1 cellular context compared by ENCODE assay signal in the genomic region with DNA sequence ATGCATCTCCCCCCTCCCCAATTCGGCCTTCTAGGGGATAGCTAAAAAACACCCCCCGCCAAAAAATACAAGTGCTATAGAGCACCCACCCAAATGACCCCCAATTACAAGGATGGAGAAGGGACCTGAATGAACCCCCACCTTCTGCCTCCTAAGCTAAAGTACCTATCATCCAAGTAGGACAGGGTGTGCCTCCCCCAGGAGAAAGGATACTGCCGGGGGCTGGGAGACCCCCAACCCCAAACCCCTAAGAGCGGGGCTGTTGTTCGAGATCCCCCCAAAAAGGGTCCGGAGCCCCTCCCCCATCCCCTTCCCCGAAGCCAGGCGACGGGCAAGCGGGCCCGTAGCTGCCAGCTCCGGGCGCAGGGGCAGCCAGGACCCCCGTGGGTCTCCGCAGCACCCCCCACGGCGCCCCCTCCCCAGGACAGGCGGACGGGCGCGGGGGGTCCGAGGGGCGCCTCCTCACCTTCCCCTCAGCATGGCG.
A peak's percentile ranks its signal among the peaks of the same experiment; 100 is the strongest.
TF ChIP-seq lines count a peak whose summit lies in the region.

No MANE protein-coding gene starts in this region.

TF ChIP-seq in HepG2, 621 proteins besides CTCF, POLR2A, EP300 and RAD21 (continued from another document):
- no peak for TF ChIP-seq HNF1A (IDR thresholded peaks at IDR 0.05; ENCODE audit: low read depth)
- no peak for TF ChIP-seq HNF1A (CRISPR knock-in tag; IDR thresholded peaks at IDR 0.05; ENCODE audit: borderline replicate concordance)
- TF ChIP-seq ZFP62 (CRISPR knock-in tag; IDR thresholded peaks at IDR 0.05) = no peak
- peak; percentile 27; the same call in 1 of the 2 replicates for TF ChIP-seq ZNF225 (CRISPR knock-in tag; IDR thresholded peaks at IDR 0.05)
- TF ChIP-seq PHF5A (CRISPR knock-in tag; IDR thresholded peaks at IDR 0.05; ENCODE audit: low read depth, unreplicated experiment) = no peak
- 0 out of 2 replicates have a peak, but pooled peaks have one; percentile 44 for TF ChIP-seq ZNF564 (CRISPR knock-in tag; IDR thresholded peaks at IDR 0.05)
- TF ChIP-seq ZNF772 (CRISPR knock-in tag; IDR thresholded peaks at IDR 0.05) = no peak; the same call in 1 of the 2 replicates
- no peak for TF ChIP-seq ZXDC (CRISPR knock-in tag; IDR thresholded peaks at IDR 0.05)
- TF ChIP-seq ZNF354B (CRISPR knock-in tag; IDR thresholded peaks at IDR 0.05) = no peak
- TF ChIP-seq ZNF260 (CRISPR knock-in tag; IDR thresholded peaks at IDR 0.05; ENCODE audit: borderline replicate concordance, low read depth) = no peak
- peak; percentile 59; the same call in 1 of the 2 replicates for TF ChIP-seq E2F1 (CRISPR knock-in tag; IDR thresholded peaks at IDR 0.05)
- TF ChIP-seq AFF4 (CRISPR knock-in tag; IDR thresholded peaks at IDR 0.05) = 0 out of 2 replicates have a peak, but pooled peaks have one; percentile 30
- no peak for TF ChIP-seq KDM2A (CRISPR knock-in tag; IDR thresholded peaks at IDR 0.05; ENCODE audit: borderline replicate concordance, low read depth)
- TF ChIP-seq ESRRA (CRISPR knock-in tag; IDR thresholded peaks at IDR 0.05; ENCODE audit: low read depth) = no peak
- TF ChIP-seq PITX1 (CRISPR knock-in tag; IDR thresholded peaks at IDR 0.05) = no peak
- TF ChIP-seq, protein P1, sequence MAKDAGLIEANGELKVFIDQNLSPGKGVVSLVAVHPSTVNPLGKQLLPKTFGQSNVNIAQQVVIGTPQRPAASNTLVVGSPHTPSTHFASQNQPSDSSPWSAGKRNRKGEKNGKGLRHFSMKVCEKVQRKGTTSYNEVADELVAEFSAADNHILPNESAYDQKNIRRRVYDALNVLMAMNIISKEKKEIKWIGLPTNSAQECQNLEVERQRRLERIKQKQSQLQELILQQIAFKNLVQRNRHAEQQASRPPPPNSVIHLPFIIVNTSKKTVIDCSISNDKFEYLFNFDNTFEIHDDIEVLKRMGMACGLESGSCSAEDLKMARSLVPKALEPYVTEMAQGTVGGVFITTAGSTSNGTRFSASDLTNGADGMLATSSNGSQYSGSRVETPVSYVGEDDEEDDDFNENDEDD (CRISPR knock-in tag; IDR thresholded peaks at IDR 0.05; ENCODE audit: borderline replicate concordance) = no peak
- no peak for TF ChIP-seq ZFY (CRISPR knock-in tag; IDR thresholded peaks at IDR 0.05)
- no peak for TF ChIP-seq NONO (IDR thresholded peaks at IDR 0.05)
- TF ChIP-seq NONO (CRISPR knock-in tag; conservative IDR thresholded peaks at IDR 0.05) = peak; percentile 29; the same call in 1 of the 2 replicates
- no peak for TF ChIP-seq ZNF800 (CRISPR knock-in tag; IDR thresholded peaks at IDR 0.05)
- TF ChIP-seq ZNF484 (CRISPR knock-in tag; IDR thresholded peaks at IDR 0.05; ENCODE audit: borderline replicate concordance, low read depth) = no peak
- TF ChIP-seq ZNF431 (CRISPR knock-in tag; IDR thresholded peaks at IDR 0.05; ENCODE audit: borderline replicate concordance, low read depth) = no peak
- TF ChIP-seq HCFC1 (IDR thresholded peaks at IDR 0.05; ENCODE audit: low read depth, low read length) = no peak
- no peak for TF ChIP-seq ELF4 (CRISPR knock-in tag; IDR thresholded peaks at IDR 0.05; ENCODE audit: borderline replicate concordance)
- TF ChIP-seq NFYC (CRISPR knock-in tag; IDR thresholded peaks at IDR 0.05) = no peak
- no peak for TF ChIP-seq ZNF367 (CRISPR knock-in tag; IDR thresholded peaks at IDR 0.05; ENCODE audit: borderline replicate concordance)
- no peak for TF ChIP-seq CREB1 (IDR thresholded peaks at IDR 0.05)
- TF ChIP-seq CREB1 (CRISPR knock-in tag; IDR thresholded peaks at IDR 0.05) = no peak
- TF ChIP-seq ZNF878 (CRISPR knock-in tag; IDR thresholded peaks at IDR 0.05) = no peak
- no peak for TF ChIP-seq SNAI1 (CRISPR knock-in tag; IDR thresholded peaks at IDR 0.05; ENCODE audit: borderline replicate concordance)
- TF ChIP-seq TOE1 (CRISPR knock-in tag; IDR thresholded peaks at IDR 0.05) = no peak
- TF ChIP-seq SRF (IDR thresholded peaks at IDR 0.05; ENCODE audit: low read depth, low read length) = no peak
- no peak for TF ChIP-seq JARID2 (CRISPR knock-in tag; IDR thresholded peaks at IDR 0.05; ENCODE audit: insufficient replicate concordance)
- no peak; the same call in 1 of the 2 replicates for TF ChIP-seq KAT7 (CRISPR knock-in tag; IDR thresholded peaks at IDR 0.05; ENCODE audit: borderline replicate concordance)
- no peak for TF ChIP-seq CBX1 (IDR thresholded peaks at IDR 0.05; ENCODE audit: low read depth)
- TF ChIP-seq ZIK1 (CRISPR knock-in tag; IDR thresholded peaks at IDR 0.05; ENCODE audit: borderline replicate concordance, low read depth) = no peak
- TF ChIP-seq, protein P2, sequence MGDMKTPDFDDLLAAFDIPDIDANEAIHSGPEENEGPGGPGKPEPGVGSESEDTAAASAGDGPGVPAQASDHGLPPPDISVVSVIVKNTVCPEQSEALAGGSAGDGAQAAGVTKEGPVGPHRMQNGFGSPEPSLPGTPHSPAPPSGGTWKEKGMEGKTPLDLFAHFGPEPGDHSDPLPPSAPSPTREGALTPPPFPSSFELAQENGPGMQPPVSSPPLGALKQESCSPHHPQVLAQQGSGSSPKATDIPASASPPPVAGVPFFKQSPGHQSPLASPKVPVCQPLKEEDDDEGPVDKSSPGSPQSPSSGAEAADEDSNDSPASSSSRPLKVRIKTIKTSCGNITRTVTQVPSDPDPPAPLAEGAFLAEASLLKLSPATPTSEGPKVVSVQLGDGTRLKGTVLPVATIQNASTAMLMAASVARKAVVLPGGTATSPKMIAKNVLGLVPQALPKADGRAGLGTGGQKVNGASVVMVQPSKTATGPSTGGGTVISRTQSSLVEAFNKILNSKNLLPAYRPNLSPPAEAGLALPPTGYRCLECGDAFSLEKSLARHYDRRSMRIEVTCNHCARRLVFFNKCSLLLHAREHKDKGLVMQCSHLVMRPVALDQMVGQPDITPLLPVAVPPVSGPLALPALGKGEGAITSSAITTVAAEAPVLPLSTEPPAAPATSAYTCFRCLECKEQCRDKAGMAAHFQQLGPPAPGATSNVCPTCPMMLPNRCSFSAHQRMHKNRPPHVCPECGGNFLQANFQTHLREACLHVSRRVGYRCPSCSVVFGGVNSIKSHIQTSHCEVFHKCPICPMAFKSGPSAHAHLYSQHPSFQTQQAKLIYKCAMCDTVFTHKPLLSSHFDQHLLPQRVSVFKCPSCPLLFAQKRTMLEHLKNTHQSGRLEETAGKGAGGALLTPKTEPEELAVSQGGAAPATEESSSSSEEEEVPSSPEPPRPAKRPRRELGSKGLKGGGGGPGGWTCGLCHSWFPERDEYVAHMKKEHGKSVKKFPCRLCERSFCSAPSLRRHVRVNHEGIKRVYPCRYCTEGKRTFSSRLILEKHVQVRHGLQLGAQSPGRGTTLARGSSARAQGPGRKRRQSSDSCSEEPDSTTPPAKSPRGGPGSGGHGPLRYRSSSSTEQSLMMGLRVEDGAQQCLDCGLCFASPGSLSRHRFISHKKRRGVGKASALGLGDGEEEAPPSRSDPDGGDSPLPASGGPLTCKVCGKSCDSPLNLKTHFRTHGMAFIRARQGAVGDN (CRISPR knock-in tag; IDR thresholded peaks at IDR 0.05) = no peak
- no peak for TF ChIP-seq TBL1XR1 (IDR thresholded peaks at IDR 0.05; ENCODE audit: borderline replicate concordance, low read length, partially characterized antibody)
- TF ChIP-seq GATAD1 (CRISPR knock-in tag; IDR thresholded peaks at IDR 0.05) = no peak
- 0 out of 2 replicates have a peak, but pooled peaks have one; percentile 76 for TF ChIP-seq ZNF780A (CRISPR knock-in tag; IDR thresholded peaks at IDR 0.05)
- no peak for TF ChIP-seq NCOA5 (CRISPR knock-in tag; IDR thresholded peaks at IDR 0.05)
